In the genomic region with DNA sequence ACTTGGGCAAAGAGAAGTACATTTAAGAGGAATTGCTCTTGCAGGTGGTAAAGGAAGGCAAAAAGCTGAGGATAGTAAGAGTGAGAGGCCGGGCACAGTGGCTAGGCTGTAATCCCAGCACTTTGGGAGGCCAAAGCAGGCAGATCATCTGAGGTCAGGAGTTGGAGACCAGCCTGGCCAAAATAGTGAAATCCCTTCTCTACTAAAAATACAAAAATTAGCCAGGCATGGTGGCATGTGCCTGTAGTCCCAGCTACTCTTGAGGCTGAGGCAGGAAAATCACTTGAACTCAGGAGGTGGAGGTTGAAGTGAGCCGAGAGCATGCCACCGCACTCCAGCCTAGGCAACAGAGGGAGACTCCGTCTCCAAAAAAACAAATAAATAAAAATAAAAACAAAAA, we compare ENCODE assay signal across 2 cellular contexts. TPM values are rescaled to one million over a fixed set of nuclear protein-coding genes. Genes with fewer than 3 reads are reported as not detected.
"Had no signal": no experiment of that assay in that cellular context is flagged by ENCODE, and none has a peak within 500 bp of the region (broad histone marks: within the 10 kb centered on the region; RNA-seq: fewer than 3 reads in every experiment).

No MANE protein-coding gene starts in this region.

RNA-seq across cellular contexts. Expression of gene FOXN1, which starts 16.1 kb away (rescaled TPM):
- total RNA-seq: G401, GM12878 had no signal

RNA-seq across cellular contexts. Expression of gene SLC13A2, which starts 48.8 kb away (rescaled TPM):
- total RNA-seq: G401 had no signal
